18 cellular contexts compared by ENCODE assay signal in the genomic region with DNA sequence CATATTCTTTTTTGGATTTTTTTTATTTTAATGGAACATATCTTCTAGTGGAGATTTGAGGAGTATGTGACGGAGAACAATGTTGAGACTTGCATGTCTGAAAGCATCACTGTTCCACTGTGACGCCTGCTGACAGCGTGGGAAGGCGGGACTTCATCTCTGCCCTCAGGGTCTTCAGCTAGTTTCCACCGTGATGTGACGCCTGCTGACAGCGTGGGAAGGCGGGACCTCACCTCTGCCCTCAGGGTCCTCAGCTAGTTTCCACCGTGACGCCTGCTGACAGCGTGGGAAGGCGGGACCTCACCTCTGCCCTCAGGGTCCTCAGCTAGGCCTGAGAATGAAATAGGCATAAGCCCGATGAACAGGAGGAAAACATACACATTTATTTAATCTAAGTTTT.
DNase-seq lines count a peak whose midpoint lies in the region; ATAC-seq, FAIRE-seq and TF ChIP-seq lines count a peak whose summit lies in the region.
"Had no signal": no experiment of that assay in that cellular context is flagged by ENCODE, and none has a peak within 500 bp of the region (broad histone marks: within the 10 kb centered on the region; RNA-seq: fewer than 3 reads in every experiment).

No MANE protein-coding gene starts in this region.

- peaks cover 18% of the 10 kb centered on the region for H3K36me3 ChIP-seq in K562 (ENCODE audit: control insufficient read depth, insufficient read depth, low read length)
- H3K36me3 ChIP-seq in mesendoderm (ENCODE audit: control insufficient read depth, insufficient read depth, low read length) = no peaks in the 10 kb centered on the region
- H3K36me3 ChIP-seq: HAP-1 had no signal

- no peaks in the 10 kb centered on the region for H3K9me1 ChIP-seq in K562 (ENCODE audit: control insufficient read depth, insufficient read depth, low read length)

- peaks cover 22 to 58% of the 10 kb centered on the region in 2 experiments for H3K4me1 ChIP-seq in K562 (replicated peaks in 1 of 2; ENCODE audit: control insufficient read depth in 2 of 2, insufficient read depth in 2 of 2, low read length in 2 of 2)
- H3K4me1 ChIP-seq in mesendoderm (ENCODE audit: control insufficient read depth, low read depth, low read length) = no peaks in the 10 kb centered on the region
- H3K4me1 ChIP-seq: A549, HAP-1 had no signal

- H3K9ac ChIP-seq in K562 (ENCODE audit: insufficient read depth in 1 of 2, low read depth in 2 of 2, low read length in 2 of 2) (peak overlapping the region; percentile 28 to 83; a peak in 2 of 4 replicates), mesendoderm (ENCODE audit: low read length) (no peak overlapping the region)
- H3K9ac ChIP-seq: GM23248 had no signal

- H3K4me3 ChIP-seq in K562 (no peak overlapping the region), mesendoderm (ENCODE audit: low read length) (no peak overlapping the region)
- H3K4me3 ChIP-seq: A549, GM23248, HAP-1 had no signal

- H3K79me1 ChIP-seq in mesendoderm (ENCODE audit: low read length) = no peaks in the 10 kb centered on the region

- H3K27me3 Mint-ChIP-seq in activated T-cell treated with anti-CD3 and anti-CD28 coated beads, Interleukin-2, amount 50 U/mL, for 72 hours (ENCODE audit: low read depth) = no peaks in the 10 kb centered on the region
- no peaks in the 10 kb centered on the region for H3K27me3 Mint-ChIP-seq in activated T-cell treated with anti-CD3 and anti-CD28 coated beads, Interleukin-2, amount 50 U/mL, for 24 hours
- no peaks in the 10 kb centered on the region for H3K27me3 Mint-ChIP-seq in activated T-helper 17 cell treated with anti-CD3 and anti-CD28 coated beads, Interleukin-2, amount 50 U/mL, for 72 hours
- no peaks in the 10 kb centered on the region for H3K27me3 Mint-ChIP-seq in activated CD8-positive, alpha-beta T cell treated with anti-CD3 and anti-CD28 coated beads for 36 hours
- H3K27me3 Mint-ChIP-seq: CD4-positive, alpha-beta T cell had no signal

- no peak overlapping the region for H3K18ac ChIP-seq in mesendoderm (ENCODE audit: low read length)

- H3K79me2 ChIP-seq in K562 (ENCODE audit: control insufficient read depth, insufficient read depth, low read length) (no peaks in the 10 kb centered on the region), mesendoderm (ENCODE audit: control insufficient read depth, insufficient read depth, low read length) (no peaks in the 10 kb centered on the region)

- DNase-seq in activated T-cell treated with anti-CD3 and anti-CD28 coated beads, Interleukin-2, amount 50 U/mL, for 72 hours = no peak
- DNase-seq in activated T-cell treated with anti-CD3 and anti-CD28 coated beads, Interleukin-2, amount 50 U/mL, for 24 hours = no peak
- DNase-seq in K562 (ENCODE audit: extremely low read depth in 1 of 4, low spot score in 3 of 4) = no peak
- DNase-seq in mesendoderm = peak; percentile 31
- no peak for DNase-seq in NCI-H1092 treated with DMSO at 0.1 percent for 48 hours (lab: John Stamatoyannopoulos, UW)
- no peak for DNase-seq in activated CD8-positive, alpha-beta T cell treated with anti-CD3 and anti-CD28 coated beads for 36 hours
- DNase-seq: AML-193; CD4-positive, alpha-beta T cell; DMS153; DMS79; GF-D8; GM23248 had no signal

- POLR2A ChIA-PET in K562 (lab: Yijun Ruan, JAX) = interaction anchor here (1.3 kb wide), 1 partner anchor 11 kb away, joined by 3 read pairs; no protein-coding TSS in a partner anchor
- POLR2A ChIA-PET in activated CD8-positive, alpha-beta T cell treated with anti-CD3 and anti-CD28 coated beads for 36 hours (lab: Charles Lee) = interaction anchor here (0.9 kb wide), 1 partner anchor 29 kb away, joined by 4 read pairs; no protein-coding TSS in a partner anchor

- no peak overlapping the region for H4K8ac ChIP-seq in mesendoderm (ENCODE audit: low read depth, low read length)

- no peak overlapping the region for H3K4me2 ChIP-seq in K562 (ENCODE audit: insufficient read depth, low read length)
- H3K4me2 ChIP-seq in mesendoderm (ENCODE audit: low read length) = no peak overlapping the region
- H3K4me2 ChIP-seq: A549 had no signal

- 80% methylated on average over 12 of the region's 13 CpGs for WGBS in K562 (ENCODE audit: insufficient coverage, low coverage, missing lambda C conversion rate)
- no CpG with 5 or more reads among the region's 13 CpGs for WGBS in mesendoderm (ENCODE audit: extremely low coverage, insufficient coverage, low lambda C conversion rate)

- intact Hi-C loops in K562 (cut with micrococcal nuclease) = no loop called here
- intact Hi-C loops in activated CD8-positive, alpha-beta T cell treated with anti-CD3 and anti-CD28 coated beads for 36 hours (cut with micrococcal nuclease) = no loop called here

- no peaks in the 10 kb centered on the region for H3K36me3 Mint-ChIP-seq in activated T-cell treated with anti-CD3 and anti-CD28 coated beads, Interleukin-2, amount 50 U/mL, for 72 hours (ENCODE audit: insufficient read depth in 2 of 2)
- peaks cover 27% of the 10 kb centered on the region for H3K36me3 Mint-ChIP-seq in activated T-cell treated with anti-CD3 and anti-CD28 coated beads, Interleukin-2, amount 50 U/mL, for 24 hours (ENCODE audit: low read depth)
- peaks cover 12% of the 10 kb centered on the region for H3K36me3 Mint-ChIP-seq in activated T-helper 17 cell treated with anti-CD3 and anti-CD28 coated beads, Interleukin-2, amount 50 U/mL, for 72 hours (ENCODE audit: low read depth)
- H3K36me3 Mint-ChIP-seq in activated CD8-positive, alpha-beta T cell treated with anti-CD3 and anti-CD28 coated beads for 36 hours (ENCODE audit: low read depth) = peaks cover 2% of the 10 kb centered on the region

- no peak for TF ChIP-seq POLR2A in K562 (conservative IDR thresholded peaks at IDR 0.05)

- no peak for TF ChIP-seq RAD21 in K562 (CRISPR knock-in tag; conservative IDR thresholded peaks at IDR 0.05 in 1 of 2, IDR thresholded peaks at IDR 0.05 in 1 of 2)

- FAIRE-seq in K562 (lab: Jason Lieb, UNC) = peak; percentile 23
- FAIRE-seq: A549, HepG2 had no signal

- no peak for TF ChIP-seq CTCF in K562 (IDR thresholded peaks at IDR 0.05 in 2 of 3, conservative IDR thresholded peaks at IDR 0.05 in 1 of 3; ENCODE audit: insufficient read depth in 2 of 3, low read depth in 1 of 3, low read length in 3 of 3)
- no peak for TF ChIP-seq CTCF in activated CD8-positive, alpha-beta T cell treated with anti-CD3 and anti-CD28 coated beads for 36 hours (IDR thresholded peaks at IDR 0.05)

- no peak overlapping the region for H3K4ac ChIP-seq in mesendoderm (ENCODE audit: low read depth, low read length)

- no peak overlapping the region for H2AK5ac ChIP-seq in mesendoderm (ENCODE audit: low read length)

- H3K23ac ChIP-seq in mesendoderm (ENCODE audit: low read length) = no peak overlapping the region

- no peak overlapping the region for H3K4me3 Mint-ChIP-seq in activated T-cell treated with anti-CD3 and anti-CD28 coated beads, Interleukin-2, amount 50 U/mL, for 72 hours
- H3K4me3 Mint-ChIP-seq in activated T-cell treated with anti-CD3 and anti-CD28 coated beads, Interleukin-2, amount 50 U/mL, for 24 hours = no peak overlapping the region
- H3K4me3 Mint-ChIP-seq in activated T-helper 17 cell treated with anti-CD3 and anti-CD28 coated beads, Interleukin-2, amount 50 U/mL, for 72 hours = no peak overlapping the region
- H3K4me3 Mint-ChIP-seq in activated CD8-positive, alpha-beta T cell treated with anti-CD3 and anti-CD28 coated beads for 36 hours = no peak overlapping the region
- H3K4me3 Mint-ChIP-seq: CD4-positive, alpha-beta T cell had no signal

- no TSS peak for BruUV-seq in K562 (replicated peaks; lab: Mats Ljungman, UMichigan)

- peak overlapping the region; percentile 72; the same call in 2 of the 3 replicates for H3K27ac ChIP-seq in K562 (ENCODE audit: extremely low read depth, low read depth, low read length)
- H3K27ac ChIP-seq in mesendoderm (ENCODE audit: low read depth, low read length) = no peak overlapping the region
- H3K27ac ChIP-seq: 22Rv1, A549, C4-2B, GM23248 had no signal

- CTCF ChIA-PET in K562 (lab: Yijun Ruan, JAX; ENCODE audit: low intra/inter-chr PET ratio) = no interaction called here
- CTCF ChIA-PET in activated CD8-positive, alpha-beta T cell treated with anti-CD3 and anti-CD28 coated beads for 36 hours (lab: Charles Lee) = interaction anchor here (1.0 to 1.1 kb wide), 2 partner anchors 20 to 125 kb away, joined by 3 to 4 read pairs; no protein-coding TSS in a partner anchor

- no peaks in the 10 kb centered on the region for H3K27me3 ChIP-seq in K562 (ENCODE audit: control insufficient read depth in 2 of 2, insufficient read depth in 2 of 2, low read length in 2 of 2)
- no peaks in the 10 kb centered on the region for H3K27me3 ChIP-seq in mesendoderm (ENCODE audit: insufficient read depth, low read length, poor library complexity)

- H3K9me3 Mint-ChIP-seq in activated T-cell treated with anti-CD3 and anti-CD28 coated beads, Interleukin-2, amount 50 U/mL, for 72 hours = no peaks in the 10 kb centered on the region
- H3K9me3 Mint-ChIP-seq in activated T-cell treated with anti-CD3 and anti-CD28 coated beads, Interleukin-2, amount 50 U/mL, for 24 hours = no peaks in the 10 kb centered on the region
- no peaks in the 10 kb centered on the region for H3K9me3 Mint-ChIP-seq in activated T-helper 17 cell treated with anti-CD3 and anti-CD28 coated beads, Interleukin-2, amount 50 U/mL, for 72 hours
- no peaks in the 10 kb centered on the region for H3K9me3 Mint-ChIP-seq in activated CD8-positive, alpha-beta T cell treated with anti-CD3 and anti-CD28 coated beads for 36 hours
- H3K9me3 Mint-ChIP-seq: CD4-positive, alpha-beta T cell had no signal

- TF ChIP-seq EP300 in K562 (IDR thresholded peaks at IDR 0.05; ENCODE audit: low read length) = no peak

- in situ Hi-C loops in K562 (cut with MboI) = no loop called here

- peak overlapping the region; percentile 43 for H3K27ac Mint-ChIP-seq in activated T-cell treated with anti-CD3 and anti-CD28 coated beads, Interleukin-2, amount 50 U/mL, for 72 hours
- no peak overlapping the region for H3K27ac Mint-ChIP-seq in activated T-cell treated with anti-CD3 and anti-CD28 coated beads, Interleukin-2, amount 50 U/mL, for 24 hours
- no peak overlapping the region for H3K27ac Mint-ChIP-seq in activated T-helper 17 cell treated with anti-CD3 and anti-CD28 coated beads, Interleukin-2, amount 50 U/mL, for 72 hours
- H3K27ac Mint-ChIP-seq in activated CD8-positive, alpha-beta T cell treated with anti-CD3 and anti-CD28 coated beads for 36 hours = no peak overlapping the region
- H3K27ac Mint-ChIP-seq: CD4-positive, alpha-beta T cell had no signal

- no peak overlapping the region for H4K5ac ChIP-seq in mesendoderm (ENCODE audit: low read length)

- no peaks in the 10 kb centered on the region for H3K9me3 ChIP-seq in K562 (replicated peaks; ENCODE audit: control insufficient read depth, insufficient read depth, low read depth, low read length)
- H3K9me3 ChIP-seq: A549, HAP-1 had no signal

- no peaks in the 10 kb centered on the region for H3K4me1 Mint-ChIP-seq in activated T-cell treated with anti-CD3 and anti-CD28 coated beads, Interleukin-2, amount 50 U/mL, for 72 hours (ENCODE audit: low read depth)
- no peaks in the 10 kb centered on the region for H3K4me1 Mint-ChIP-seq in activated T-cell treated with anti-CD3 and anti-CD28 coated beads, Interleukin-2, amount 50 U/mL, for 24 hours (ENCODE audit: low read depth)
- H3K4me1 Mint-ChIP-seq in activated T-helper 17 cell treated with anti-CD3 and anti-CD28 coated beads, Interleukin-2, amount 50 U/mL, for 72 hours = no peaks in the 10 kb centered on the region
- no peaks in the 10 kb centered on the region for H3K4me1 Mint-ChIP-seq in activated CD8-positive, alpha-beta T cell treated with anti-CD3 and anti-CD28 coated beads for 36 hours (ENCODE audit: low read depth)

- H2BK15ac ChIP-seq in mesendoderm (replicated peaks; ENCODE audit: low read depth) = no peak overlapping the region

- no peak for ATAC-seq in activated T-cell treated with anti-CD3 and anti-CD28 coated beads, Interleukin-2, amount 50 U/mL, for 72 hours (replicated peaks in 1 of 2)
- no peak for ATAC-seq in K562
- no peak for ATAC-seq in activated T-helper 17 cell treated with anti-CD3 and anti-CD28 coated beads, Interleukin-2, amount 50 U/mL, for 72 hours (replicated peaks)
- ATAC-seq in activated CD8-positive, alpha-beta T cell treated with anti-CD3 and anti-CD28 coated beads for 36 hours = no peak
- ATAC-seq: A549, HepG2 had no signal

- no peak overlapping the region for H2BK120ac ChIP-seq in mesendoderm (ENCODE audit: low read depth, low read length)

- H2AFZ ChIP-seq in K562 (ENCODE audit: low read depth, low read length) = peak overlapping the region; percentile 47; the same call in 1 of the 2 replicates
- H2AFZ ChIP-seq: GM23248 had no signal

- no peak overlapping the region for H2BK5ac ChIP-seq in mesendoderm (ENCODE audit: low read length)

- no peaks in the 10 kb centered on the region for H4K20me1 ChIP-seq in K562 (replicated peaks; ENCODE audit: control insufficient read depth, insufficient read depth, low read length)

- H3K56ac ChIP-seq in mesendoderm (ENCODE audit: low read length) = no peak overlapping the region
